8 cellular contexts compared by ENCODE assay signal in the genomic region with DNA sequence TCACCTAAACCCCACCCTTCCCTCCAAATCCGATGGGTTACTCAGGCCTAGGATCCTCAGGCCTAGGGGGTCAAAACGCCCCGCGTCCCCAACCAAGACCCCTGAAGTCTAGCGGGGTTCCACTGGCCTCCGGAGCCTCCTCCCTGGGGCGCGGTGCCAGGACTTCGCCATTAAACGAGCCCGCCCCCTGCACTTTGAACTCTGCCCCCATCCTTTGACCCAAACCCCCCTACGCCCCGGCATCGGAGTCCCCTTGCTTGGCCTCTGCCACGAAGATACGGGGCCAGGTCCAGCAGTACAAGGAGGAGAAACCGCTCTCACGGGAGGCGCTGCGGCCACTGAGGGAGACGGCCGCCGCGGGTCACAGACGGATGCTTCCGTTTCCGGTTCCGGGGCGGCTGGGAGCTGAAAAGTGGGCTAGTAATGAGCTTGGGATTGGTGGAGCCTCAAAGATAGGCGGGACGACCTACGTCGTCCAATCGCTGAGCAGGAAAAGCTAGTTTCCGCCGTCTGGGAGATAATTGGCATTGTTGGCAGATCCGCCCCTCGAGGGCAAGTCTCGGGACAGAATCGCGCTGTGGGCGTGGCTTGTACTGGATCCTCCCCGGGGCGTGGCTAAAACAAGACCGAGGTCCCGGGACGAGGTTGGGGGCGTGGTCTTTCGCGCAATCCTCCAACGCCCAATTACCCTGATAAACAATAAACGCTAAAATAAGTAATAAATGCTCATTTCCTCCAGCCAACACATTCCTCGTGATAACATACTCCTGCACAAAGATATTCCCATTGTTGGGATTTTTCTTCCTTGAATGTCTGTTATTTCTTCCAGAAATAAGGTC. TPM values are rescaled to one million over a fixed set of nuclear protein-coding genes. Genes with fewer than 3 reads are reported as not detected.
DNase-seq lines count a peak whose midpoint lies in the region; ATAC-seq, FAIRE-seq and TF ChIP-seq lines count a peak whose summit lies in the region.

No MANE protein-coding gene starts in this region.

- TF ChIP-seq POLR2A in GM12892 (IDR thresholded peaks at IDR 0.05; ENCODE audit: low read depth, low read length), result peak; percentile 96
- peak; percentile 80 to 91 for TF ChIP-seq POLR2A in adrenal gland (IDR thresholded peaks at IDR 0.05)
- TF ChIP-seq POLR2A in tibial nerve (IDR thresholded peaks at IDR 0.05), result peak; percentile 68 to 86

- peak; percentile 100 for FAIRE-seq in GM12892 (lab: Jason Lieb, UNC)

- DNase-seq in GM12892 (ENCODE audit: insufficient read length) (peak; percentile 98), NCI-H1436 (lab: John Stamatoyannopoulos, UW) (peak; percentile 98), T follicular helper cell (ENCODE audit: low read depth) (peak; percentile 100), adrenal gland (peak; percentile 100), cardiac septum (ENCODE audit: low spot score) (peak; percentile 100), tibial nerve (ENCODE audit: low spot score in 2 of 2) (peak; percentile 100)

- H3K9ac ChIP-seq in parathyroid adenoma, result peak overlapping the region; percentile 49

- WGBS in adrenal gland, 4 donors, result 0 to 2% (median 1%) methylated on average over 30 to 53 of the region's 53 CpGs
- 0 to 1% methylated on average over 47 to 48 of the region's 53 CpGs for WGBS in tibial nerve, 2 donors

- H3K4me1 ChIP-seq in adrenal gland (replicated peaks in 1 of 2) (peaks cover 12 to 13% of the 10 kb centered on the region in 2 donors), parathyroid adenoma (peaks cover 10% of the 10 kb centered on the region), tibial nerve (peaks cover 3 to 18% (median 11%) of the 10 kb centered on the region in 4 donors)

- H3K9me3 ChIP-seq in adrenal gland (replicated peaks in 1 of 3), result no peaks in the 10 kb centered on the region
- no peaks in the 10 kb centered on the region for H3K9me3 ChIP-seq in parathyroid adenoma (ENCODE audit: control insufficient read depth, low read length)
- H3K9me3 ChIP-seq in tibial nerve, result no peaks in the 10 kb centered on the region

- TF ChIP-seq CTCF in adrenal gland (IDR thresholded peaks at IDR 0.05), result no peak
- TF ChIP-seq CTCF in parathyroid adenoma (IDR thresholded peaks at IDR 0.05), result no peak
- no peak for TF ChIP-seq CTCF in tibial nerve (IDR thresholded peaks at IDR 0.05)

- peak overlapping the region; percentile 87 for H2AFZ ChIP-seq in parathyroid adenoma

- TF ChIP-seq EP300 in tibial nerve (IDR thresholded peaks at IDR 0.05), result peak; percentile 83 to 97

- H3K4me3 ChIP-seq in adrenal gland (peak overlapping the region; percentile 52 to 93 (median 81)), parathyroid adenoma (ENCODE audit: low read depth, low read length) (peak overlapping the region; percentile 98), tibial nerve (peak overlapping the region; percentile 76 to 89 (median 82))

- H3K27ac ChIP-seq in adrenal gland (peak overlapping the region; percentile 90 to 97 (median 96)), parathyroid adenoma (peak overlapping the region; percentile 96), tibial nerve (peak overlapping the region; percentile 93 to 99 (median 98))

- no peaks in the 10 kb centered on the region for H3K79me2 ChIP-seq in parathyroid adenoma

- H3K4me2 ChIP-seq in parathyroid adenoma (ENCODE audit: low read length), result peak overlapping the region; percentile 66

- no peaks in the 10 kb centered on the region for H3K36me3 ChIP-seq in adrenal gland (replicated peaks in 1 of 2)
- H3K36me3 ChIP-seq in parathyroid adenoma (ENCODE audit: control insufficient read depth, insufficient read depth, low read length), result no peaks in the 10 kb centered on the region
- no peaks in the 10 kb centered on the region for H3K36me3 ChIP-seq in tibial nerve

- H3K27me3 ChIP-seq in adrenal gland (no peaks in the 10 kb centered on the region), parathyroid adenoma (ENCODE audit: control insufficient read depth, insufficient read depth, low read length) (no peaks in the 10 kb centered on the region), tibial nerve (no peaks in the 10 kb centered on the region)

- intact Hi-C loops in adrenal gland (cut with DNase I) (loop anchor here (10.0 kb wide), 2 partner anchors 124 to 154 kb away; no protein-coding TSS in a partner anchor), cardiac septum (cut with DNase I) (no loop called here)

- ATAC-seq in HG02840 (IDR thresholded peaks at IDR 0.05; ENCODE audit: low FRiP score, unreplicated experiment), result peak; percentile 98

RNA-seq across cellular contexts. Expression of gene ZNF77, which starts 5.7 kb away (rescaled TPM):
- 3.9 TPM for polyA plus RNA-seq in GM12892 (2012; ENCODE audit: missing spikeins)
- total RNA-seq in adrenal gland (10 to 100 TPM in 1 of 8 donors, 1 to 10 TPM in 7; 1.1 to 10.6 (median 3.8) TPM), cardiac septum (2.0 TPM), tibial nerve (1 to 10 TPM; 2.2 to 4.5 (median 3.3) TPM)
- 1 to 10 TPM; 2.9 to 3.2 (median 3.1) TPM for polyA plus RNA-seq in adrenal gland

RNA-seq across cellular contexts. Expression of gene TLE6, which starts 26.9 kb away (rescaled TPM):
- polyA plus RNA-seq in GM12892 (2012; ENCODE audit: missing spikeins), result 18.1 TPM
- total RNA-seq in adrenal gland (1 to 10 TPM in 6 of 8 donors, under 1 TPM in 2; 0.48 to 3.2 (median 2.0) TPM), cardiac septum (1.0 TPM), tibial nerve (10 to 100 TPM in 1 of 4 donors, 1 to 10 TPM in 1, under 1 TPM in 2; 0.44 to 13.5 (median 2.7) TPM)
- 10 to 100 TPM in 1 of 3 donors, 1 to 10 TPM in 2; 1.2 to 13.9 (median 6.3) TPM for polyA plus RNA-seq in adrenal gland

RNA-seq across cellular contexts. Expression of gene ZNF57, which starts 49.8 kb away (rescaled TPM):
- 6.7 TPM for polyA plus RNA-seq in GM12892 (2012; ENCODE audit: missing spikeins)
- 1 to 10 TPM; 2.6 to 5.7 (median 3.2) TPM for total RNA-seq in adrenal gland
- polyA plus RNA-seq in adrenal gland, result 1 to 10 TPM; 2.7 to 3.9 (median 3.4) TPM
- total RNA-seq in cardiac septum, result 1.8 TPM
- 1 to 10 TPM; 2.7 to 4.2 (median 3.2) TPM for total RNA-seq in tibial nerve

Comparison
In these comparisons a context has a peak if more than half of its experiments do, and no peak if none do; other contexts are left out.
1. Peak in every context shown above with its lines: DNase-seq, ATAC-seq, H3K4me3 ChIP-seq and H3K27ac ChIP-seq.